In the genomic region with DNA sequence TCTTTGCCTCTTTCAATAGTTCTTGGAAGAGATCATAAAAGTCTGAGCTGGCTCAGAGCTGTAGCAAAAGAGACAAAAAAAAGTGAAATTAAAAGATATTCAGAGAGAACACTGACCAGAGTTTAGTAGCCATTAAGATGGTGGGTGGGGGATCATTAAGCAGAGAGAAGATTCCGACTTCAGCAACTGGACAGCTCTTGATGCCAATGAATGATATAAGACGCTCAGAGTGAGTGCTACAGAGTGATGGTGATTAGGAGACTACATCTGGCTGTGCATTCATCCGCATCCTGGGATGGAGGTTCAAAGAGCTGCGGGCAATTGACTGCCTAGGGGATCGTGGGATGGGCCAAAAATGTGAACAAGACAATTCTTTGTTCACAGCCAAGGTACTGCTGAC, we compare ENCODE assay signal across 23 cellular contexts.
DNase-seq lines count a peak whose midpoint lies in the region; ATAC-seq and TF ChIP-seq lines count a peak whose summit lies in the region.
"Had no signal": no experiment of that assay in that cellular context is flagged by ENCODE, and none has a peak within 500 bp of the region (broad histone marks: within the 10 kb centered on the region; RNA-seq: fewer than 3 reads in every experiment).

No MANE protein-coding gene starts in this region.

- peaks cover 51% of the 10 kb centered on the region for H3K27me3 ChIP-seq in A673 (replicated peaks; ENCODE audit: insufficient read depth, low read depth, low read length, poor library complexity)
- no peaks in the 10 kb centered on the region for H3K27me3 ChIP-seq in naive thymus-derived CD4-positive, alpha-beta T cell (ENCODE audit: control insufficient read depth in 2 of 2, insufficient read depth in 2 of 2, low read length in 2 of 2)

- no peaks in the 10 kb centered on the region for H3K36me3 ChIP-seq in A673 (ENCODE audit: insufficient read depth, low read length, poor library complexity, severe bottlenecking)
- no peaks in the 10 kb centered on the region for H3K36me3 ChIP-seq in naive thymus-derived CD4-positive, alpha-beta T cell (ENCODE audit: control insufficient read depth in 2 of 3, insufficient read depth in 3 of 3, low read length in 3 of 3)
- H3K36me3 ChIP-seq: HAP-1 had no signal

- H3K4me1 Mint-ChIP-seq in naive thymus-derived CD4-positive, alpha-beta T cell = peaks cover 0 to 3% (median 0%) of the 10 kb centered on the region in 7 donors
- H3K4me1 Mint-ChIP-seq: B cell; CD4-positive, CD25-positive, alpha-beta regulatory T cell had no signal

- no peaks in the 10 kb centered on the region for H3K4me1 ChIP-seq in A673 (ENCODE audit: insufficient read depth, low read length, poor library complexity, severe bottlenecking)
- no peaks in the 10 kb centered on the region for H3K4me1 ChIP-seq in naive thymus-derived CD4-positive, alpha-beta T cell (ENCODE audit: control insufficient read depth in 2 of 2, insufficient read depth in 2 of 2, low read length in 2 of 2)
- H3K4me1 ChIP-seq: HAP-1 had no signal

- no peaks in the 10 kb centered on the region for H3K27me3 Mint-ChIP-seq in naive thymus-derived CD4-positive, alpha-beta T cell
- H3K27me3 Mint-ChIP-seq: B cell; CD4-positive, CD25-positive, alpha-beta regulatory T cell; T-helper 17 cell had no signal

- DNase-seq in A673 (ENCODE audit: low spot score) (peak; percentile 15), HT1080 (ENCODE audit: low read depth) (peak; percentile 6), dermis blood vessel endothelial cell (peak; percentile 3), left kidney (ENCODE audit: low read depth, low spot score) (peak; percentile 35), amniotic stem cell (lab: John Stamatoyannopoulos, UW) (no peak), KG1 (lab: John Stamatoyannopoulos, UW) (no peak)
- no peak for DNase-seq in naive thymus-derived CD4-positive, alpha-beta T cell
- DNase-seq: CD4-positive, CD25-positive, alpha-beta regulatory T cell; DND-41; GM23248; MV-4-11; NCI-H1105 treated with DMSO at 0.1 percent for 48 hours; NCI-H1694 treated with DMSO at 0.1 percent for 48 hours; NCI-H2081 treated with DMSO at 0.1 percent for 48 hours; NCI-H2171 treated with DMSO at 0.1 percent for 48 hours; NCI-H446 treated with DMSO at 0.1 percent for 48 hours; SW 1271; T-helper 17 cell had no signal

- CTCF ChIA-PET in A673 (lab: Charles Lee) = no interaction called here
- CTCF ChIA-PET in naive thymus-derived CD4-positive, alpha-beta T cell (lab: Charles Lee) = no interaction called here

- no peak overlapping the region for H3K4me3 Mint-ChIP-seq in naive thymus-derived CD4-positive, alpha-beta T cell
- H3K4me3 Mint-ChIP-seq: B cell; CD4-positive, CD25-positive, alpha-beta regulatory T cell; T-helper 17 cell had no signal

- H3K9me3 Mint-ChIP-seq in naive thymus-derived CD4-positive, alpha-beta T cell = peaks cover 0 to 24% (median 2%) of the 10 kb centered on the region in 11 donors

- no peak overlapping the region for H3K27ac Mint-ChIP-seq in naive thymus-derived CD4-positive, alpha-beta T cell
- H3K27ac Mint-ChIP-seq: B cell; CD4-positive, CD25-positive, alpha-beta regulatory T cell; T-helper 17 cell had no signal

- intact Hi-C loops in A673 (cut with micrococcal nuclease; ENCODE audit: unreplicated experiment) = no loop called here
- intact Hi-C loops in naive thymus-derived CD4-positive, alpha-beta T cell (cut with micrococcal nuclease) = no loop called here

- POLR2A ChIA-PET in A673 (lab: Charles Lee; ENCODE audit: low non-redundant PET) = no interaction called here
- POLR2A ChIA-PET in naive thymus-derived CD4-positive, alpha-beta T cell (lab: Charles Lee) = no interaction called here

- no peaks in the 10 kb centered on the region for H3K36me3 Mint-ChIP-seq in naive thymus-derived CD4-positive, alpha-beta T cell
- H3K36me3 Mint-ChIP-seq: CD4-positive, CD25-positive, alpha-beta regulatory T cell had no signal

- H3K4me3 ChIP-seq in A673 (ENCODE audit: low read depth, low read length, poor library complexity, severe bottlenecking) = no peak overlapping the region
- no peak overlapping the region for H3K4me3 ChIP-seq in naive thymus-derived CD4-positive, alpha-beta T cell (ENCODE audit: low read length)
- H3K4me3 ChIP-seq: GM12878, GM23248, HAP-1 had no signal

- no peak overlapping the region for H3K27ac ChIP-seq in A673 (ENCODE audit: low read depth, low read length, poor library complexity, severe bottlenecking)
- H3K27ac ChIP-seq in naive thymus-derived CD4-positive, alpha-beta T cell (ENCODE audit: low read depth, low read length) = no peak overlapping the region
- H3K27ac ChIP-seq: GM23248, HL-60 had no signal

- ATAC-seq in naive thymus-derived CD4-positive, alpha-beta T cell = no peak
- ATAC-seq: GM12878, Right ventricle myocardium inferior, T-helper 17 cell had no signal

- no peaks in the 10 kb centered on the region for H3K9me3 ChIP-seq in A673 (ENCODE audit: low read depth, low read length, poor library complexity, severe bottlenecking)
- H3K9me3 ChIP-seq in naive thymus-derived CD4-positive, alpha-beta T cell (ENCODE audit: control insufficient read depth in 2 of 3, low read length in 3 of 3) = no peaks in the 10 kb centered on the region
- H3K9me3 ChIP-seq: HAP-1 had no signal

- no TSS peak for BruUV-seq in A673 (replicated peaks; lab: Mats Ljungman, UMichigan)

- TF ChIP-seq CTCF in A673 (conservative IDR thresholded peaks at IDR 0.05; ENCODE audit: low read depth, low read length) = no peak

Comparison
In these comparisons a context has a peak if more than half of its experiments do, and no peak if none do; other contexts are left out.
1. DNase-seq: peak in A673 (single experiment), HT1080 (single experiment), dermis blood vessel endothelial cell (single experiment) and left kidney (single experiment); none in amniotic stem cell (single experiment), naive thymus-derived CD4-positive, alpha-beta T cell (0 of 9) and KG1 (single experiment).